Comparison of ENCODE assay signal across 27 cellular contexts in the genomic region with DNA sequence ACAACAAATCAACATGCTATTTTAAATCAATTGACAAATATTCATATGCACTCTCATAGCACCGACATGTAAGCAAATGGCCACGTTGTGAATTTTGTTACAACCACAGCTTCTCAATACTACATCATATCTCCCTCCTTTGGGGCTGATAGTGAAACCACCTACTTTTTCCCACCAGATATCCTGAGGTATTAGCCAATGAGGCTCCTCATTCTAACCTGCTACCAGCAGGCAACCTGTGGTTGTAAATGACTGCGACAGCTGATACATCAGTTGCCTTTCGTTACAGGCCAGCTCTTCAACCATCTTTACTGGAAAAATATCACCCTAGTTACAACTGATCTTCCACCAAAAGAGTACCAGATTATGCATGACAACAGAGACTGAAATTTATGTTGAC. TPM values are rescaled to one million over a fixed set of nuclear protein-coding genes. Genes with fewer than 3 reads are reported as not detected.
DNase-seq lines count a peak whose midpoint lies in the region; ATAC-seq and TF ChIP-seq lines count a peak whose summit lies in the region.
"Had no signal": no experiment of that assay in that cellular context is flagged by ENCODE, and none has a peak within 500 bp of the region (broad histone marks: within the 10 kb centered on the region; RNA-seq: fewer than 3 reads in every experiment).

No MANE protein-coding gene starts in this region.

- no peak overlapping the region for H3K27ac Mint-ChIP-seq in GM23338
- H3K27ac Mint-ChIP-seq: CD14-positive monocyte; CD4-positive, alpha-beta memory T cell; CD8-positive, alpha-beta memory T cell had no signal

- H2BK120ac ChIP-seq in mesendoderm (ENCODE audit: low read depth, low read length): no peak overlapping the region

- H2AFZ ChIP-seq in GM23338 (peak overlapping the region; percentile 0; the same call in 1 of the 2 replicates), Loucy (ENCODE audit: low read length) (0 out of 2 replicates have a peak overlapping the region, but pooled peaks have one; percentile 19)

- H3K9me3 ChIP-seq in Loucy (ENCODE audit: insufficient read depth, low read depth, low read length): no peaks in the 10 kb centered on the region
- H3K9me3 ChIP-seq: BE2C, BLaER1 had no signal

- H3K4ac ChIP-seq in mesendoderm (ENCODE audit: low read depth, low read length): no peak overlapping the region

- H3K27me3 Mint-ChIP-seq in GM23338 (ENCODE audit: insufficient read depth, low read depth, poor library complexity): peaks cover 3% of the 10 kb centered on the region
- H3K27me3 Mint-ChIP-seq: CD4-positive, CD25-positive, alpha-beta regulatory T cell had no signal

- no peak overlapping the region for H4K5ac ChIP-seq in mesendoderm (ENCODE audit: low read length)

- TF ChIP-seq CTCF in GM23338 (conservative IDR thresholded peaks at IDR 0.05; ENCODE audit: low read depth in 2 of 2) (no peak), Loucy (conservative IDR thresholded peaks at IDR 0.05; ENCODE audit: low read length) (no peak)

- no peak overlapping the region for H3K4me2 ChIP-seq in GM23338
- H3K4me2 ChIP-seq in Loucy (ENCODE audit: low read depth, low read length, poor library complexity, severe bottlenecking): no peak overlapping the region
- no peak overlapping the region for H3K4me2 ChIP-seq in mesendoderm (ENCODE audit: low read length)
- H3K4me2 ChIP-seq: BLaER1 had no signal

- H3K36me3 Mint-ChIP-seq in GM23338 (ENCODE audit: low read depth): no peaks in the 10 kb centered on the region
- H3K36me3 Mint-ChIP-seq: CD14-positive monocyte; CD4-positive, alpha-beta memory T cell; CD4-positive, CD25-positive, alpha-beta regulatory T cell; CD8-positive, alpha-beta memory T cell had no signal

- H3K79me1 ChIP-seq in mesendoderm (ENCODE audit: low read length): no peaks in the 10 kb centered on the region

- H3K79me2 ChIP-seq in GM23338 (replicated peaks; ENCODE audit: insufficient read depth) (no peaks in the 10 kb centered on the region), Loucy (ENCODE audit: insufficient read depth, low read length) (no peaks in the 10 kb centered on the region), mesendoderm (ENCODE audit: control insufficient read depth, insufficient read depth, low read length) (no peaks in the 10 kb centered on the region)

- no peak overlapping the region for H3K56ac ChIP-seq in mesendoderm (ENCODE audit: low read length)

- peaks cover 13% of the 10 kb centered on the region for H3K4me1 ChIP-seq in GM23338 (ENCODE audit: insufficient read depth)
- peaks cover 31% of the 10 kb centered on the region for H3K4me1 ChIP-seq in Loucy (ENCODE audit: insufficient read depth, low read length, poor library complexity, severe bottlenecking)
- peaks cover 4% of the 10 kb centered on the region for H3K4me1 ChIP-seq in mesendoderm (ENCODE audit: control insufficient read depth, low read depth, low read length)
- H3K4me1 ChIP-seq: BE2C had no signal

- H3K4me1 Mint-ChIP-seq in GM23338: peaks cover 8% of the 10 kb centered on the region; the same call in 2 of the 3 replicates

- ATAC-seq in GM23338: no peak
- ATAC-seq: GM12878 had no signal

- H2BK15ac ChIP-seq in mesendoderm (replicated peaks; ENCODE audit: low read depth): no peak overlapping the region

- H3K9me3 Mint-ChIP-seq in GM23338: peaks cover 72% of the 10 kb centered on the region
- H3K9me3 Mint-ChIP-seq: CD14-positive monocyte; CD4-positive, alpha-beta memory T cell had no signal

- DNase-seq in GM23338 (ENCODE audit: low spot score) (no peak), OCI-M1 (lab: John Stamatoyannopoulos, UW) (peak; percentile 38), mesendoderm (peak; percentile 57), NCI-H2227 (lab: John Stamatoyannopoulos, UW; ENCODE audit: unreplicated experiment) (no peak), mesenteric fat pad (ENCODE audit: low spot score) (no peak), NCI-H526 treated with DMSO at 0.1 percent for 48 hours (lab: John Stamatoyannopoulos, UW) (no peak)
- DNase-seq: 8988T; ACHN; BE2C; C1 segment of cervical spinal cord; CD4-positive, alpha-beta memory T cell; CD4-positive, CD25-positive, alpha-beta regulatory T cell; CD8-positive, alpha-beta memory T cell; COR-L47; DMS 273 treated with DMSO at 0.1 percent for 48 hours; DMS153; DMS53; DMS79; DND-41; EL; GDM1 had no signal

- H3F3A ChIP-seq in GM23338 (replicated peaks; ENCODE audit: low read depth): no peaks in the 10 kb centered on the region
- no peaks in the 10 kb centered on the region for H3F3A ChIP-seq in Loucy (ENCODE audit: low read depth)

- no peak overlapping the region for H3K23ac ChIP-seq in mesendoderm (ENCODE audit: low read length)

- no CpG with 5 or more reads among the region's 4 CpGs for whole genome bisulfite sequencing in mesendoderm (ENCODE audit: extremely low coverage, insufficient coverage, low lambda C conversion rate)

- H3K36me3 ChIP-seq in GM23338 (ENCODE audit: insufficient read depth) (no peaks in the 10 kb centered on the region), Loucy (ENCODE audit: insufficient read depth, low read length) (no peaks in the 10 kb centered on the region), mesendoderm (ENCODE audit: control insufficient read depth, insufficient read depth, low read length) (no peaks in the 10 kb centered on the region)
- H3K36me3 ChIP-seq: BE2C, BLaER1 had no signal

- no peak overlapping the region for H3K4me3 Mint-ChIP-seq in GM23338
- H3K4me3 Mint-ChIP-seq: CD14-positive monocyte; CD4-positive, alpha-beta memory T cell; CD4-positive, CD25-positive, alpha-beta regulatory T cell; CD8-positive, alpha-beta memory T cell had no signal

- H4K20me1 ChIP-seq in GM23338 (replicated peaks; ENCODE audit: insufficient read depth) (no peaks in the 10 kb centered on the region), Loucy (ENCODE audit: insufficient read depth, low read length, poor library complexity, severe bottlenecking) (no peaks in the 10 kb centered on the region)
- H4K20me1 ChIP-seq: BLaER1 had no signal

- H3K27me3 ChIP-seq in GM23338 (ENCODE audit: insufficient read depth) (no peaks in the 10 kb centered on the region), Loucy (ENCODE audit: insufficient read depth, low read length, poor library complexity, severe bottlenecking) (no peaks in the 10 kb centered on the region), mesendoderm (ENCODE audit: insufficient read depth, low read length, poor library complexity) (no peaks in the 10 kb centered on the region)
- H3K27me3 ChIP-seq: BE2C, BLaER1 had no signal

- no peak overlapping the region for H3K18ac ChIP-seq in mesendoderm (ENCODE audit: low read length)

- H3K9me2 ChIP-seq in GM23338 (ENCODE audit: insufficient read depth) (no peaks in the 10 kb centered on the region), Loucy (replicated peaks; ENCODE audit: low read depth, low read length) (no peaks in the 10 kb centered on the region)

- no peak overlapping the region for H3K27ac ChIP-seq in GM23338 (ENCODE audit: low read depth)
- H3K27ac ChIP-seq in mesendoderm (ENCODE audit: low read depth, low read length): no peak overlapping the region
- H3K27ac ChIP-seq: BLaER1 had no signal

- H2BK5ac ChIP-seq in mesendoderm (ENCODE audit: low read length): no peak overlapping the region

- H3K4me3 ChIP-seq in GM23338 (no peak overlapping the region), Loucy (ENCODE audit: low read length, poor library complexity, severe bottlenecking) (no peak overlapping the region), mesendoderm (ENCODE audit: low read length) (no peak overlapping the region)
- H3K4me3 ChIP-seq: BLaER1, GM12878 had no signal

- H3K9ac ChIP-seq in Loucy (ENCODE audit: low read depth, low read length, poor library complexity, severe bottlenecking) (no peak overlapping the region), mesendoderm (ENCODE audit: low read length) (no peak overlapping the region)
- H3K9ac ChIP-seq: BLaER1 had no signal

- H2AK5ac ChIP-seq in mesendoderm (ENCODE audit: low read length): no peak overlapping the region

- H4K8ac ChIP-seq in mesendoderm (ENCODE audit: low read depth, low read length): no peak overlapping the region

TF ChIP-seq in GM23338, 12 proteins besides CTCF, POLR2A, EP300 and RAD21 (continues in another document):
- TF ChIP-seq, protein P1, sequence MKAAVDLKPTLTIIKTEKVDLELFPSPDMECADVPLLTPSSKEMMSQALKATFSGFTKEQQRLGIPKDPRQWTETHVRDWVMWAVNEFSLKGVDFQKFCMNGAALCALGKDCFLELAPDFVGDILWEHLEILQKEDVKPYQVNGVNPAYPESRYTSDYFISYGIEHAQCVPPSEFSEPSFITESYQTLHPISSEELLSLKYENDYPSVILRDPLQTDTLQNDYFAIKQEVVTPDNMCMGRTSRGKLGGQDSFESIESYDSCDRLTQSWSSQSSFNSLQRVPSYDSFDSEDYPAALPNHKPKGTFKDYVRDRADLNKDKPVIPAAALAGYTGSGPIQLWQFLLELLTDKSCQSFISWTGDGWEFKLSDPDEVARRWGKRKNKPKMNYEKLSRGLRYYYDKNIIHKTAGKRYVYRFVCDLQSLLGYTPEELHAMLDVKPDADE (IDR thresholded peaks at IDR 0.05): no peak
- no peak for TF ChIP-seq EZH2 (IDR thresholded peaks at IDR 0.05; ENCODE audit: low read depth, unreplicated experiment)
- TF ChIP-seq STAT1 (IDR thresholded peaks at IDR 0.05; ENCODE audit: unreplicated experiment): no peak
- no peak for TF ChIP-seq CREB1 (CRISPR knock-in tag; IDR thresholded peaks at IDR 0.05; ENCODE audit: low read depth)
- no peak for TF ChIP-seq EZH2phosphoT487 (IDR thresholded peaks at IDR 0.05; ENCODE audit: unreplicated experiment)

RNA-seq across cellular contexts. Expression of a gene that starts 3.7 kb away (rescaled TPM):
- total RNA-seq in GM23338 (2014; rRNA removed; shearing (Covaris generic)): not detected in 2 replicates
- 0.30 TPM in 1 of 2 replicates, not detected in the other for polyA plus RNA-seq in GM23338 (2016; fragmentation: Nextera tagmentation; extraction: Ambion mirVana)
- polyA plus RNA-seq in mesendoderm (2013, experiment 1 of 2): 0.55 TPM
- polyA plus RNA-seq in mesendoderm (2013, experiment 2 of 2): 0.42 TPM
- total RNA-seq in mesenteric fat pad: not detected
- total RNA-seq: CD4-positive, alpha-beta memory T cell; CD4-positive, CD25-positive, alpha-beta regulatory T cell; CD8-positive, alpha-beta memory T cell; G401; GM12878 had no signal
- polyA plus RNA-seq: AG04450; CD14-positive monocyte; CD4-positive, alpha-beta memory T cell; CD4-positive, CD25-positive, alpha-beta regulatory T cell; CD8-positive, alpha-beta memory T cell had no signal

Comparison
In these comparisons a context has a peak if more than half of its experiments do, and no peak if none do; other contexts are left out.
1. DNase-seq: peak in OCI-M1 (single experiment) and mesendoderm (single experiment); none in GM23338 (single experiment), NCI-H2227 (single experiment), mesenteric fat pad (single experiment) and NCI-H526 treated with DMSO at 0.1 percent for 48 hours (single experiment).